In the genomic region with DNA sequence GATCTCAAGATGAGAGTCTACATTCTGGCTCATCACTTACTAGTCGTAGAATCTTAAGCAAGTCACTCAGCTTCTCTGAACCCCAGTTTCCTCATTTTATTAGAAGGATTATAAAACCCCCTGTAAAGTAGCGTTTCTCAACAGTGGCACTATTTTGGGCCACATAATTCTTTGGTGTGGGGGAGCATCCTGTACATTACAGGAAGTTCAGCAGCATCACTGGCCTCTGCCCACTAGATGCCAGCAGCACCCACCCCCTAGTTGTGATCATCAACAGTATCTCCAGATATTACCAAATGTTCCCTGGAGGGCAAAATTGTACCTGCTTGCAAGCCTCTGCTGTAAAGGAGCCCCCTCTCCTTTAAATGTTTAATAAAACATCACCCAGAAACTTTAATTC, we compare ENCODE assay signal across 1 cellular context.
TF ChIP-seq lines count a peak whose summit lies in the region.

No MANE protein-coding gene starts in this region.

TF ChIP-seq in H1, 55 proteins besides CTCF, POLR2A, EP300 and RAD21 (continued from another document):
- no peak for TF ChIP-seq HDAC6 (IDR thresholded peaks at IDR 0.05; ENCODE audit: low read depth, low read length)
- no peak for TF ChIP-seq BACH1 (IDR thresholded peaks at IDR 0.05; ENCODE audit: low read length)
